8 cellular contexts compared by ENCODE assay signal in the genomic region with DNA sequence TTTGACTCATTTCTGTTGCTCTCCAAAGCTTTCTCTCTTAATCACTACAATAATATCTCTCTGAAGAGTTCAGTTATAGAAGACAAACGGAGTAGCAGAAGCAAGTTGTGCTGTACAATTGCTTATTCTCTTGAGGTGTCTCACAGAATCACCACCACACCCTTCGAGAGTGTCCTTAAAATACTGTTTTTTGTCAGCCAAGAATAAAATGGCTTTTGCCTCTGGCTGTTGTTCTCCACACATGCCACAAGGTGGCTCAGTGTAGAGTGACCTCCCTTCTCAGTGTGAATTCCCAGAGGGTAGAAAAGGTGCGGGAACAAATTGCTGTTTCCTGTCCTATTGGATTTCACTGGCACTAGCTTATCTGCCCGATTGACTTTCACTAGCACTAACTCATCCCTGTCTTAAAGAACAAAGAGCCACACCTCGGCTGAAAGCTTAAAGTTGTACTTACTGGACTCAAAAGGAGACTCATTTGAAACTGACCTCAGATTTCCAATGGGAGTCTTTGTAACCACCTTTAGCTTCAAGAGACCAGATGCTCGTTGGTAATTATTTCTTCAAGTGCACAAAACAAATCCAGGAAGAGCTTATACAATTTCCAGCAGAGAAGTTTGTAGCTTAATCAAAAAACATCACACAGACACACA.
DNase-seq lines count a peak whose midpoint lies in the region; ATAC-seq and TF ChIP-seq lines count a peak whose summit lies in the region.

No MANE protein-coding gene starts in this region.

- H3K36me3 ChIP-seq in thyroid gland = no peaks in the 10 kb centered on the region

- peaks cover 4% of the 10 kb centered on the region for H3K27me3 Mint-ChIP-seq in memory B cell

- no peaks in the 10 kb centered on the region for H3K36me3 Mint-ChIP-seq in memory B cell

- TF ChIP-seq CTCF in GM12864 (IDR thresholded peaks at IDR 0.05; ENCODE audit: low read depth, low read length, missing control alignments) = peak; percentile 78
- peak; percentile 45 for TF ChIP-seq CTCF in choroid plexus epithelial cell (conservative IDR thresholded peaks at IDR 0.05; ENCODE audit: low read depth, low read length)
- TF ChIP-seq CTCF in thyroid gland (IDR thresholded peaks at IDR 0.05) = peak; percentile 59 to 84 (median 80)

- POLR2A ChIA-PET in HEK293T (lab: Yijun Ruan, JAX) = no interaction called here

- CTCF ChIA-PET in HEK293T (lab: Yijun Ruan, JAX) = interaction anchor here (0.8 kb wide), 1 partner anchor 20 kb away, joined by 3 read pairs; no protein-coding TSS in a partner anchor

- H3K27ac Mint-ChIP-seq in memory B cell = peak overlapping the region; percentile 43

- DNase-seq in GM12864 (ENCODE audit: low read depth) = no peak
- DNase-seq in HEK293T (ENCODE audit: extremely low spot score) = peak; percentile 58
- DNase-seq in NCI-H146 (lab: John Stamatoyannopoulos, UW) = peak; percentile 75
- DNase-seq in T-helper 9 cell = peak; percentile 1
- DNase-seq in choroid plexus epithelial cell (ENCODE audit: low read depth) = peak; percentile 6
- peak; percentile 11 to 26 for DNase-seq in memory B cell (ENCODE audit: low spot score in 2 of 2)
- peak; percentile 25 to 45 for DNase-seq in thyroid gland
- no peak for DNase-seq in occipital lobe (lab: John Stamatoyannopoulos, UW)

- ATAC-seq in memory B cell (ENCODE audit: low read depth) = peak; percentile 56

- peaks cover 5% of the 10 kb centered on the region for H3K4me1 Mint-ChIP-seq in memory B cell

- H3K27me3 ChIP-seq in thyroid gland = no peaks in the 10 kb centered on the region

- H3K9me3 Mint-ChIP-seq in memory B cell = no peaks in the 10 kb centered on the region

- WGBS in thyroid gland, 2 donors = 6 to 12% methylated on average over 6 of the region's 6 CpGs

- no peak for TF ChIP-seq POLR2A in thyroid gland (IDR thresholded peaks at IDR 0.05)

- H3K4me3 Mint-ChIP-seq in memory B cell = no peak overlapping the region

- no peak overlapping the region for H3K4me3 ChIP-seq in GM12864 (ENCODE audit: low read depth, low read length)
- no peak overlapping the region for H3K4me3 ChIP-seq in choroid plexus epithelial cell (ENCODE audit: low read depth, low read length)
- H3K4me3 ChIP-seq in thyroid gland (replicated peaks in 1 of 3) = no peak overlapping the region

- intact Hi-C loops in thyroid gland (cut with DNase I) = loop anchor here (5.0 kb wide), 1 partner anchor 203 kb away; no protein-coding TSS in a partner anchor

- H3K9me3 ChIP-seq in thyroid gland = no peaks in the 10 kb centered on the region

- H3K27ac ChIP-seq in thyroid gland = no peak overlapping the region

- H3K4me1 ChIP-seq in thyroid gland = no peaks in the 10 kb centered on the region

TF ChIP-seq in HEK293T, 16 proteins besides CTCF, POLR2A, EP300 and RAD21:
- TF ChIP-seq ZNF384 (IDR thresholded peaks at IDR 0.05) (no peak), L3MBTL2 (conservative IDR thresholded peaks at IDR 0.05) (no peak), LEF1 (IDR thresholded peaks at IDR 0.05; ENCODE audit: borderline replicate concordance) (no peak), FOXM1 (IDR thresholded peaks at IDR 0.05; ENCODE audit: borderline replicate concordance) (no peak), ARNT (IDR thresholded peaks at IDR 0.05) (no peak), FOXK2 (IDR thresholded peaks at IDR 0.05) (no peak), CTBP1 (IDR thresholded peaks at IDR 0.05; ENCODE audit: borderline replicate concordance) (no peak), SUZ12 (IDR thresholded peaks at IDR 0.05) (no peak), FOXA1 (IDR thresholded peaks at IDR 0.05) (no peak), BHLHE40 (IDR thresholded peaks at IDR 0.05; ENCODE audit: borderline replicate concordance) (no peak), HDGF (IDR thresholded peaks at IDR 0.05; ENCODE audit: borderline replicate concordance) (no peak), TARDBP (IDR thresholded peaks at IDR 0.05) (no peak), ELF4 (IDR thresholded peaks at IDR 0.05) (no peak), NFRKB (IDR thresholded peaks at IDR 0.05) (no peak), SP1 (IDR thresholded peaks at IDR 0.05) (no peak)
- TF ChIP-seq, protein P1, sequence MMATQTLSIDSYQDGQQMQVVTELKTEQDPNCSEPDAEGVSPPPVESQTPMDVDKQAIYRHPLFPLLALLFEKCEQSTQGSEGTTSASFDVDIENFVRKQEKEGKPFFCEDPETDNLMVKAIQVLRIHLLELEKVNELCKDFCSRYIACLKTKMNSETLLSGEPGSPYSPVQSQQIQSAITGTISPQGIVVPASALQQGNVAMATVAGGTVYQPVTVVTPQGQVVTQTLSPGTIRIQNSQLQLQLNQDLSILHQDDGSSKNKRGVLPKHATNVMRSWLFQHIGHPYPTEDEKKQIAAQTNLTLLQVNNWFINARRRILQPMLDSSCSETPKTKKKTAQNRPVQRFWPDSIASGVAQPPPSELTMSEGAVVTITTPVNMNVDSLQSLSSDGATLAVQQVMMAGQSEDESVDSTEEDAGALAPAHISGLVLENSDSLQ (IDR thresholded peaks at IDR 0.05) = no peak

Comparison
In these comparisons a context has a peak if more than half of its experiments do, and no peak if none do; other contexts are left out.
1. DNase-seq: peak in HEK293T (single experiment), NCI-H146 (single experiment), T-helper 9 cell (single experiment), choroid plexus epithelial cell (single experiment), memory B cell (2 of 2) and thyroid gland (2 of 2); none in GM12864 (single experiment) and occipital lobe (single experiment).
2. Peak in every context shown above with its lines, with median percentiles within 50 percentile points of each other: CTCF ChIP-seq.